13 cellular contexts compared by ENCODE assay signal in the genomic region with DNA sequence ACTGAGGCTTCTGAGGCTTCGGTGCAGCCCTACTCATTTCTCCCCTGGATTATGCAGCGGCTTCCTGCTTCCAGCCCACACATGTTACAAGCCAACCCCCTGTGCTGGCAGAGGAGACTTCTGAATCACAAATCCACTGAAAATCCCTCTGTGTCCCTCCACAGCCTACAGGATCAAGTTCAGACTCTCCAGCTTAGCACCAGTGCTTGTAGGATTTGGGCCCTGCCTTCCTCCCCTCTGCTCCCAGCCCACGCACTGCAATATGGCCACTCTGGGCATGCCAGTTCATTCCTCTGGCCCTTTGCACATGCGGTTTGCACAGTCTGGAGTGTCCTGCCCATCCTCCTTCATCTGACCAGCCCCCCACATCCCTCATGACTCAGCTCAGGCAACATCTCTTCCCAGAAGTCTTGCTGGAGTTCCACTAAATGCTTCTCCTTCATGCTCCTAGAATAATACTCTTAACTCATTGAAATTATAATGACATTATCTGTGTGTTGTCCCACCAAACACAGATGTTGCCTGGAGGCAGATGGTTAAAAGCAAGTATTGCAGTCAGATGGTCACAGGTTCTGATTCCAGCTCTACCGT. TPM values are rescaled to one million over a fixed set of nuclear protein-coding genes. Genes with fewer than 3 reads are reported as not detected.
DNase-seq lines count a peak whose midpoint lies in the region; ATAC-seq and TF ChIP-seq lines count a peak whose summit lies in the region.
"Had no signal": no experiment of that assay in that cellular context is flagged by ENCODE, and none has a peak within 500 bp of the region (broad histone marks: within the 10 kb centered on the region; RNA-seq: fewer than 3 reads in every experiment).

No MANE protein-coding gene starts in this region.

- H3K27me3 ChIP-seq in SJSA1 (replicated peaks) (no peaks in the 10 kb centered on the region), skeletal muscle satellite cell (ENCODE audit: control insufficient read depth, insufficient read depth, low read length) (no peaks in the 10 kb centered on the region)
- H3K27me3 ChIP-seq: colonic mucosa, pancreas had no signal

- no peak overlapping the region for H3K9ac ChIP-seq in skeletal muscle satellite cell (ENCODE audit: low read depth, low read length)

- no peak overlapping the region for H3K27ac ChIP-seq in SJSA1
- H3K27ac ChIP-seq: colonic mucosa, left ventricle myocardium inferior, pancreas had no signal

- no peak for ATAC-seq in activated naive CD8-positive, alpha-beta T cell treated with anti-CD3 and anti-CD28 coated beads, Interleukin-2, amount 50 U/mL, for 24 hours
- ATAC-seq in HG02759 (IDR thresholded peaks at IDR 0.05; ENCODE audit: unreplicated experiment) (no peak), GM18858 (IDR thresholded peaks at IDR 0.05; ENCODE audit: unreplicated experiment) (no peak)
- ATAC-seq: stimulated activated memory B cell treated with anti-CD40 and anti-IgM and Interleukin-4, amounts not matched to agents 10 μg/mL and 1 μg/mL and 100 μg/mL, for 72 hours had no signal

- DNase-seq in H4 (ENCODE audit: low spot score) (peak; percentile 47), SJSA1 (ENCODE audit: low read depth in 1 of 2, low spot score in 2 of 2) (peak; percentile 17 to 57), fibroblast of mammary gland (ENCODE audit: low read depth) (peak; percentile 92)
- no peak for DNase-seq in activated naive CD8-positive, alpha-beta T cell treated with anti-CD3 and anti-CD28 coated beads, Interleukin-2, amount 50 U/mL, for 24 hours
- DNase-seq: activated gamma-delta T cell, colonic mucosa, DMS153, left ventricle myocardium inferior, pancreas had no signal

- H3K27ac Mint-ChIP-seq in activated naive CD8-positive, alpha-beta T cell treated with anti-CD3 and anti-CD28 coated beads, Interleukin-2, amount 50 U/mL, for 24 hours = no peak overlapping the region
- H3K27ac Mint-ChIP-seq: stimulated activated memory B cell treated with anti-CD40 and anti-IgM and Interleukin-4, amounts not matched to agents 10 μg/mL and 1 μg/mL and 100 μg/mL, for 72 hours had no signal

- TF ChIP-seq CTCF in fibroblast of mammary gland (conservative IDR thresholded peaks at IDR 0.05; ENCODE audit: control insufficient read depth, insufficient read depth, low read depth, low read length) = no peak

- H3K9me3 ChIP-seq in SJSA1 (replicated peaks) (no peaks in the 10 kb centered on the region; the same call in 1 of the 2 replicates), skeletal muscle satellite cell (replicated peaks; ENCODE audit: low read length) (no peaks in the 10 kb centered on the region)
- H3K9me3 ChIP-seq: colonic mucosa, pancreas had no signal

- no peaks in the 10 kb centered on the region for H3K36me3 Mint-ChIP-seq in activated naive CD8-positive, alpha-beta T cell treated with anti-CD3 and anti-CD28 coated beads, Interleukin-2, amount 50 U/mL, for 24 hours (ENCODE audit: low read depth)
- H3K36me3 Mint-ChIP-seq: stimulated activated memory B cell treated with anti-CD40 and anti-IgM and Interleukin-4, amounts not matched to agents 10 μg/mL and 1 μg/mL and 100 μg/mL, for 72 hours had no signal

- H3K4me1 ChIP-seq in SJSA1 (replicated peaks) (peaks cover 11% of the 10 kb centered on the region), skeletal muscle satellite cell (ENCODE audit: control insufficient read depth, insufficient read depth, low read length) (peaks cover 34% of the 10 kb centered on the region)
- H3K4me1 ChIP-seq: colonic mucosa, pancreas had no signal

- H3K4me1 Mint-ChIP-seq in activated naive CD8-positive, alpha-beta T cell treated with anti-CD3 and anti-CD28 coated beads, Interleukin-2, amount 50 U/mL, for 24 hours = peaks cover 4% of the 10 kb centered on the region

- no peaks in the 10 kb centered on the region for H3K9me3 Mint-ChIP-seq in activated naive CD8-positive, alpha-beta T cell treated with anti-CD3 and anti-CD28 coated beads, Interleukin-2, amount 50 U/mL, for 24 hours
- H3K9me3 Mint-ChIP-seq: stimulated activated memory B cell treated with anti-CD40 and anti-IgM and Interleukin-4, amounts not matched to agents 10 μg/mL and 1 μg/mL and 100 μg/mL, for 72 hours had no signal

- peaks cover 3% of the 10 kb centered on the region for H3K27me3 Mint-ChIP-seq in activated naive CD8-positive, alpha-beta T cell treated with anti-CD3 and anti-CD28 coated beads, Interleukin-2, amount 50 U/mL, for 24 hours

- H3K4me2 ChIP-seq in skeletal muscle satellite cell (ENCODE audit: low read length) = peak overlapping the region; percentile 15

- H3K4me3 Mint-ChIP-seq in activated naive CD8-positive, alpha-beta T cell treated with anti-CD3 and anti-CD28 coated beads, Interleukin-2, amount 50 U/mL, for 24 hours = no peak overlapping the region
- H3K4me3 Mint-ChIP-seq: stimulated activated memory B cell treated with anti-CD40 and anti-IgM and Interleukin-4, amounts not matched to agents 10 μg/mL and 1 μg/mL and 100 μg/mL, for 72 hours had no signal

- H3K4me3 ChIP-seq in SJSA1 = no peak overlapping the region
- H3K4me3 ChIP-seq in fibroblast of mammary gland (ENCODE audit: control insufficient read depth, low read depth, low read length) = no peak overlapping the region
- no peak overlapping the region for H3K4me3 ChIP-seq in skeletal muscle satellite cell (ENCODE audit: low read length)
- H3K4me3 ChIP-seq: colonic mucosa, left ventricle myocardium inferior, pancreas had no signal

- H3K36me3 ChIP-seq in SJSA1 (no peaks in the 10 kb centered on the region), skeletal muscle satellite cell (ENCODE audit: insufficient read depth, low read length) (no peaks in the 10 kb centered on the region)
- H3K36me3 ChIP-seq: colonic mucosa, left ventricle myocardium inferior, pancreas had no signal

RNA-seq across cellular contexts. Expression of a gene that starts 15.9 kb away (rescaled TPM):
- total RNA-seq in H4 (2014; rRNA removed; shearing (Covaris generic)) = 2.2 and 2.3 TPM in 2 replicates
- 1.5 and 2.2 TPM in 2 replicates for total RNA-seq in SJSA1 (2014; rRNA removed; shearing (Covaris generic))
- 1.0 and 1.5 TPM in 2 replicates for total RNA-seq in skeletal muscle satellite cell (2012; rRNA removed)
